9 cellular contexts compared by ENCODE assay signal in genomic region chr1:1299686-1300351, GRCh38. TPM values are rescaled to one million over a fixed set of nuclear protein-coding genes. Genes with fewer than 3 reads are reported as not detected.
DNase-seq lines count a peak whose midpoint lies in the region; ATAC-seq and TF ChIP-seq lines count a peak whose summit lies in the region.
"Had no signal": no experiment of that assay in that cellular context is flagged by ENCODE, and none has a peak within 500 bp of the region (broad histone marks: within the 10 kb centered on the region; RNA-seq: fewer than 3 reads in every experiment).

No MANE protein-coding gene starts in this region.

- no peaks in the 10 kb centered on the region for H3K27me3 Mint-ChIP-seq in activated CD4-positive, alpha-beta memory T cell treated with anti-CD3 and anti-CD28 coated beads, Interleukin-2, amount 10 ng/mL, durations not matched to agents 7 days and 5 days
- H3K27me3 Mint-ChIP-seq in T-helper 2 cell treated with Interferon-gamma antibody and Interleukin-4, amounts not matched to agents 5 μg/mL and 100 μg/mL, for 36 hours (ENCODE audit: low read depth): no peaks in the 10 kb centered on the region

- H3K27ac ChIP-seq in left ventricle myocardium inferior (replicated peaks) (no peak overlapping the region), heart left ventricle (no peak overlapping the region), PC-3 (ENCODE audit: low read length) (no peak overlapping the region)
- H3K27ac ChIP-seq: upper lobe of left lung had no signal

- 88 to 93% (median 90%) methylated on average over 14 to 22 of the region's 22 CpGs for WGBS in heart left ventricle, 4 donors

- TF ChIP-seq CTCF in left ventricle myocardium inferior (IDR thresholded peaks at IDR 0.05; ENCODE audit: borderline replicate concordance): peak; percentile 22
- TF ChIP-seq CTCF in heart left ventricle (IDR thresholded peaks at IDR 0.05): peak in 2 of 12 donors; percentile 15 to 16
- TF ChIP-seq CTCF in PC-3 (conservative IDR thresholded peaks at IDR 0.05; ENCODE audit: low read depth, low read length): peak; percentile 68
- TF ChIP-seq CTCF in epithelial cell of proximal tubule (conservative IDR thresholded peaks at IDR 0.05; ENCODE audit: low read depth, low read length): peak; percentile 38

- H3K4me1 Mint-ChIP-seq in activated CD4-positive, alpha-beta memory T cell treated with anti-CD3 and anti-CD28 coated beads, Interleukin-2, amount 10 ng/mL, durations not matched to agents 7 days and 5 days: peaks cover 4% of the 10 kb centered on the region
- H3K4me1 Mint-ChIP-seq in T-helper 2 cell treated with Interferon-gamma antibody and Interleukin-4, amounts not matched to agents 5 μg/mL and 100 μg/mL, for 36 hours (ENCODE audit: low read depth): no peaks in the 10 kb centered on the region

- H3K36me3 Mint-ChIP-seq in activated CD4-positive, alpha-beta memory T cell treated with anti-CD3 and anti-CD28 coated beads, Interleukin-2, amount 10 ng/mL, durations not matched to agents 7 days and 5 days (ENCODE audit: low read depth): no peaks in the 10 kb centered on the region
- peaks cover 2% of the 10 kb centered on the region for H3K36me3 Mint-ChIP-seq in T-helper 2 cell treated with Interferon-gamma antibody and Interleukin-4, amounts not matched to agents 5 μg/mL and 100 μg/mL, for 36 hours (ENCODE audit: low read depth)

- H3K4me3 ChIP-seq in left ventricle myocardium inferior (no peak overlapping the region), heart left ventricle (no peak overlapping the region), PC-3 (ENCODE audit: low read length) (no peak overlapping the region), epithelial cell of proximal tubule (ENCODE audit: low read depth, low read length) (no peak overlapping the region)
- H3K4me3 ChIP-seq: upper lobe of left lung had no signal

- H3K9me2 ChIP-seq in PC-3 (replicated peaks; ENCODE audit: low read length): no peaks in the 10 kb centered on the region

- no peak for ATAC-seq in heart left ventricle
- peak; percentile 62 for ATAC-seq in PC-3
- no peak for ATAC-seq in GM21447 (IDR thresholded peaks at IDR 0.05; ENCODE audit: unreplicated experiment)

- CTCF ChIA-PET in PC-3 (lab: Charles Lee): interaction anchor here (0.6 kb wide), 1 partner anchor 8 kb away, joined by 3 read pairs; no protein-coding TSS in a partner anchor
- CTCF ChIA-PET in activated CD4-positive, alpha-beta memory T cell treated with anti-CD3 and anti-CD28 coated beads, Interleukin-2, amount 10 ng/mL, durations not matched to agents 7 days and 5 days (lab: Charles Lee): interaction anchor here (1.0 kb wide), 1 partner anchor 72 kb away, joined by 4 read pairs; no protein-coding TSS in a partner anchor

- H3K9me3 Mint-ChIP-seq in activated CD4-positive, alpha-beta memory T cell treated with anti-CD3 and anti-CD28 coated beads, Interleukin-2, amount 10 ng/mL, durations not matched to agents 7 days and 5 days: no peaks in the 10 kb centered on the region
- no peaks in the 10 kb centered on the region for H3K9me3 Mint-ChIP-seq in T-helper 2 cell treated with Interferon-gamma antibody and Interleukin-4, amounts not matched to agents 5 μg/mL and 100 μg/mL, for 36 hours

- no peak overlapping the region for H2AFZ ChIP-seq in PC-3 (ENCODE audit: low read length)

- POLR2A ChIA-PET in PC-3 (lab: Charles Lee; ENCODE audit: unreplicated experiment): no interaction called here
- POLR2A ChIA-PET in activated CD4-positive, alpha-beta memory T cell treated with anti-CD3 and anti-CD28 coated beads, Interleukin-2, amount 10 ng/mL, durations not matched to agents 7 days and 5 days (lab: Charles Lee): interaction anchor here (1.6 kb wide), 1 partner anchor 10 kb away, joined by 3 read pairs; no protein-coding TSS in a partner anchor

- H3K27me3 ChIP-seq in left ventricle myocardium inferior (ENCODE audit: low read depth): no peaks in the 10 kb centered on the region
- H3K27me3 ChIP-seq in heart left ventricle: no peaks in the 10 kb centered on the region
- H3K27me3 ChIP-seq in PC-3 (ENCODE audit: low read length): no peaks in the 10 kb centered on the region
- H3K27me3 ChIP-seq: upper lobe of left lung had no signal

- H3K36me3 ChIP-seq in left ventricle myocardium inferior (peaks cover 24% of the 10 kb centered on the region), heart left ventricle (peaks cover 0 to 41% (median 12%) of the 10 kb centered on the region in 9 donors), PC-3 (ENCODE audit: low read depth, low read length) (no peaks in the 10 kb centered on the region)

- DNase-seq in left ventricle myocardium inferior (no peak), heart left ventricle (no peak), PC-3 (peak; percentile 54), epithelial cell of proximal tubule (ENCODE audit: low read depth) (no peak), SHP77 (lab: John Stamatoyannopoulos, UW) (no peak)
- no peak for DNase-seq in activated CD4-positive, alpha-beta memory T cell treated with anti-CD3 and anti-CD28 coated beads, Interleukin-2, amount 10 ng/mL, durations not matched to agents 7 days and 5 days
- DNase-seq in T-helper 2 cell treated with Interferon-gamma antibody and Interleukin-4, amounts not matched to agents 5 μg/mL and 100 μg/mL, for 36 hours (ENCODE audit: low spot score): no peak

- peaks cover 23% of the 10 kb centered on the region for H3K4me1 ChIP-seq in left ventricle myocardium inferior
- peaks cover 0 to 19% (median 11%) of the 10 kb centered on the region in 12 donors for H3K4me1 ChIP-seq in heart left ventricle
- peaks cover under 1% of the 10 kb centered on the region; the same call in 1 of the 2 replicates for H3K4me1 ChIP-seq in PC-3 (ENCODE audit: insufficient read depth, low read length)

- intact Hi-C loops in left ventricle myocardium inferior (cut with micrococcal nuclease) (no loop called here), heart left ventricle (cut with DNase I) (loop anchor here in 2 of 10 donors (10.0 kb wide), 2 partner anchors 265 to 315 kb away; partner anchors contain the start of gene PERM1 (in 1 of the 2)), PC-3 (cut with micrococcal nuclease) (no loop called here)

- H3K9ac ChIP-seq in PC-3 (ENCODE audit: low read length): no peak overlapping the region

- no peak overlapping the region for H3K4me3 Mint-ChIP-seq in activated CD4-positive, alpha-beta memory T cell treated with anti-CD3 and anti-CD28 coated beads, Interleukin-2, amount 10 ng/mL, durations not matched to agents 7 days and 5 days
- H3K4me3 Mint-ChIP-seq in T-helper 2 cell treated with Interferon-gamma antibody and Interleukin-4, amounts not matched to agents 5 μg/mL and 100 μg/mL, for 36 hours: no peak overlapping the region

- BruUV-seq in PC-3 (replicated peaks; lab: Mats Ljungman, UMichigan): TSS peak; percentile 25

- no peaks in the 10 kb centered on the region for H3K9me3 ChIP-seq in left ventricle myocardium inferior (replicated peaks)
- H3K9me3 ChIP-seq in heart left ventricle: no peaks in the 10 kb centered on the region
- no peaks in the 10 kb centered on the region for H3K9me3 ChIP-seq in PC-3 (ENCODE audit: low read length)
- H3K9me3 ChIP-seq: upper lobe of left lung had no signal

- TF ChIP-seq POLR2A in heart left ventricle (IDR thresholded peaks at IDR 0.05): no peak

- no peak overlapping the region for H3K27ac Mint-ChIP-seq in activated CD4-positive, alpha-beta memory T cell treated with anti-CD3 and anti-CD28 coated beads, Interleukin-2, amount 10 ng/mL, durations not matched to agents 7 days and 5 days
- H3K27ac Mint-ChIP-seq in T-helper 2 cell treated with Interferon-gamma antibody and Interleukin-4, amounts not matched to agents 5 μg/mL and 100 μg/mL, for 36 hours: no peak overlapping the region

- no peak overlapping the region for H3K4me2 ChIP-seq in PC-3 (ENCODE audit: low read length)

- peaks cover 12% of the 10 kb centered on the region for H3K79me2 ChIP-seq in PC-3 (ENCODE audit: low read length)

- no peaks in the 10 kb centered on the region for H3F3A ChIP-seq in PC-3 (ENCODE audit: low read length, unreplicated experiment)

- no peaks in the 10 kb centered on the region for H4K20me1 ChIP-seq in PC-3 (ENCODE audit: low read length)

RNA-seq across cellular contexts. Expression of gene ACAP3, which starts 7.9 kb away (rescaled TPM):
- total RNA-seq in left ventricle myocardium inferior (49.7 TPM), heart left ventricle (10 to 100 TPM; 28.7 to 56.3 (median 34.1) TPM), PC-3 (2014; rRNA removed) (116 and 178 TPM in 2 replicates), epithelial cell of proximal tubule (21.8 and 29.1 TPM in 2 replicates)
- 10 to 100 TPM; 20.1 to 59.5 TPM for polyA plus RNA-seq in heart left ventricle
- 10 to 100 TPM; 64.4 to 72.3 TPM for total RNA-seq in activated CD4-positive, alpha-beta memory T cell treated with anti-CD3 and anti-CD28 coated beads, Interleukin-2, amount 10 ng/mL, durations not matched to agents 7 days and 5 days

RNA-seq across cellular contexts. Expression of gene PUSL1, which starts 8.6 kb away (rescaled TPM):
- total RNA-seq in left ventricle myocardium inferior: 10.4 TPM
- total RNA-seq in heart left ventricle: 10 to 100 TPM in 4 of 9 donors, 1 to 10 TPM in 5; 6.8 to 17.7 (median 9.7) TPM
- 10 to 100 TPM; 16.0 to 16.2 TPM for polyA plus RNA-seq in heart left ventricle
- 132 and 142 TPM in 2 replicates for total RNA-seq in PC-3 (2014; rRNA removed)
- 46.5 and 92.7 TPM in 2 replicates for total RNA-seq in epithelial cell of proximal tubule
- total RNA-seq in activated CD4-positive, alpha-beta memory T cell treated with anti-CD3 and anti-CD28 coated beads, Interleukin-2, amount 10 ng/mL, durations not matched to agents 7 days and 5 days: 10 to 100 TPM; 17.9 to 20.0 TPM

RNA-seq across cellular contexts. Expression of gene SCNN1D, which starts 19.6 kb away (rescaled TPM):
- total RNA-seq in left ventricle myocardium inferior: 3.5 TPM
- total RNA-seq in heart left ventricle: 10 to 100 TPM in 1 of 9 donors, 1 to 10 TPM in 5, under 1 TPM in 3; 0.81 to 12.2 (median 3.7) TPM
- polyA plus RNA-seq in heart left ventricle: 1 to 10 TPM in 1 of 2 donors, under 1 TPM in 1; 0.47 to 6.2 TPM
- total RNA-seq in PC-3 (2014; rRNA removed): 4.2 and 5.3 TPM in 2 replicates
- total RNA-seq in epithelial cell of proximal tubule: 0.14 and 1.5 TPM in 2 replicates
- 1 to 10 TPM; 3.9 to 4.4 TPM for total RNA-seq in activated CD4-positive, alpha-beta memory T cell treated with anti-CD3 and anti-CD28 coated beads, Interleukin-2, amount 10 ng/mL, durations not matched to agents 7 days and 5 days

RNA-seq across cellular contexts. Expression of gene INTS11, which starts 24.6 kb away (rescaled TPM):
- total RNA-seq in left ventricle myocardium inferior: 70.1 TPM
- 10 to 100 TPM; 46.8 to 91.3 (median 67.6) TPM for total RNA-seq in heart left ventricle
- 100 to 1,000 TPM in 1 of 2 donors, 10 to 100 TPM in 1; 81.7 to 117 TPM for polyA plus RNA-seq in heart left ventricle
- total RNA-seq in PC-3 (2014; rRNA removed): 254 and 324 TPM in 2 replicates
- 58.7 and 118 TPM in 2 replicates for total RNA-seq in epithelial cell of proximal tubule
- total RNA-seq in activated CD4-positive, alpha-beta memory T cell treated with anti-CD3 and anti-CD28 coated beads, Interleukin-2, amount 10 ng/mL, durations not matched to agents 7 days and 5 days: 100 to 1,000 TPM; 109 to 111 TPM

RNA-seq across cellular contexts. Expression of gene CPTP, which starts 24.8 kb away (rescaled TPM):
- total RNA-seq in left ventricle myocardium inferior (99.2 TPM), heart left ventricle (100 to 1,000 TPM in 2 of 9 donors, 10 to 100 TPM in 7; 50.7 to 220 (median 72.4) TPM), PC-3 (2014; rRNA removed) (141 and 168 TPM in 2 replicates), epithelial cell of proximal tubule (40.1 and 42.4 TPM in 2 replicates)
- polyA plus RNA-seq in heart left ventricle: 100 to 1,000 TPM in 1 of 2 donors, 10 to 100 TPM in 1; 57.6 to 226 TPM
- total RNA-seq in activated CD4-positive, alpha-beta memory T cell treated with anti-CD3 and anti-CD28 coated beads, Interleukin-2, amount 10 ng/mL, durations not matched to agents 7 days and 5 days: 10 to 100 TPM; 19.8 to 21.9 TPM
